ENCODE assay signal across 12 cellular contexts in genomic region chr9:76817489-76817888, GRCh38. TPM values are rescaled to one million over a fixed set of nuclear protein-coding genes. Genes with fewer than 3 reads are reported as not detected.
DNase-seq lines count a peak whose midpoint lies in the region; ATAC-seq and TF ChIP-seq lines count a peak whose summit lies in the region.
"Had no signal": no experiment of that assay in that cellular context is flagged by ENCODE, and none has a peak within 500 bp of the region (broad histone marks: within the 10 kb centered on the region; RNA-seq: fewer than 3 reads in every experiment).

No MANE protein-coding gene starts in this region.

- H3K36me3 Mint-ChIP-seq in neural progenitor cell: no peaks in the 10 kb centered on the region

- H3K4me3 Mint-ChIP-seq in neural progenitor cell: no peak overlapping the region
- H3K4me3 Mint-ChIP-seq: activated T-helper 1 cell treated with anti-CD3 and anti-CD28 coated beads, Interleukin-12 subunit alpha, Interleukin-12 subunit beta, Interleukin-2, Interleukin-4 antibody, amounts not matched to agents 30 ng/mL and 10 ng/mL and 1 ng/mL, durations not matched to agents 14 hours and 24 hours and 36 hours; stimulated activated naive CD8-positive, alpha-beta T cell treated with anti-CD3 and anti-CD28 coated beads, Interleukin-15, amount 100 ng/mL, for 72 hours had no signal

- no peak overlapping the region for H3K27ac Mint-ChIP-seq in neural progenitor cell
- H3K27ac Mint-ChIP-seq: activated T-helper 1 cell treated with anti-CD3 and anti-CD28 coated beads, Interleukin-12 subunit alpha, Interleukin-12 subunit beta, Interleukin-2, Interleukin-4 antibody, amounts not matched to agents 30 ng/mL and 10 ng/mL and 1 ng/mL, durations not matched to agents 14 hours and 24 hours and 36 hours; stimulated activated naive CD8-positive, alpha-beta T cell treated with anti-CD3 and anti-CD28 coated beads, Interleukin-15, amount 100 ng/mL, for 72 hours had no signal

- H3K4me2 ChIP-seq in neural progenitor cell: no peak overlapping the region
- H3K4me2 ChIP-seq: KMS-11 had no signal

- H3K36me3 ChIP-seq in left lung: no peaks in the 10 kb centered on the region
- H3K36me3 ChIP-seq in uterus: no peaks in the 10 kb centered on the region
- no peaks in the 10 kb centered on the region for H3K36me3 ChIP-seq in neural progenitor cell

- H3K9ac ChIP-seq in neural progenitor cell: no peak overlapping the region
- H3K9ac ChIP-seq: KMS-11 had no signal

- TF ChIP-seq CTCF in cardiac fibroblast (IDR thresholded peaks at IDR 0.05; ENCODE audit: low read depth, low read length) (no peak), left lung (IDR thresholded peaks at IDR 0.05) (no peak), uterus (IDR thresholded peaks at IDR 0.05) (no peak), neural progenitor cell (IDR thresholded peaks at IDR 0.05) (no peak)

- H3K27me3 Mint-ChIP-seq in neural progenitor cell (ENCODE audit: insufficient read depth, low read depth): peaks cover 6% of the 10 kb centered on the region

- peak overlapping the region in 1 of 2 donors; percentile 84 for H3K27ac ChIP-seq in left lung
- peak overlapping the region; percentile 83 to 94 for H3K27ac ChIP-seq in uterus
- H3K27ac ChIP-seq in neural progenitor cell: no peak overlapping the region
- H3K27ac ChIP-seq: KMS-11 had no signal

- intact Hi-C loops in left lung (cut with DNase I) (loop anchor here in 1 of 2 donors (10.0 kb wide), 1 partner anchor 177 kb away; no protein-coding TSS in a partner anchor), uterus (cut with DNase I; ENCODE audit: low total_unique reads) (no loop called here)

- no peaks in the 10 kb centered on the region for H3F3A ChIP-seq in neural progenitor cell (ENCODE audit: low read depth)

- DNase-seq in HS-5 (ENCODE audit: low read depth) (peak; percentile 56), cardiac fibroblast (ENCODE audit: low read depth in 2 of 2) (peak; percentile 36 to 87), left lung (no peak), uterus (no peak), neural progenitor cell (ENCODE audit: low spot score) (no peak), DMS79 (lab: John Stamatoyannopoulos, UW) (no peak), UCSD-AML1 (lab: John Stamatoyannopoulos, UW; ENCODE audit: unreplicated experiment) (no peak)
- DNase-seq: effector memory CD4-positive, alpha-beta T cell; stimulated activated naive CD8-positive, alpha-beta T cell treated with anti-CD3 and anti-CD28 coated beads, Interleukin-15, amount 100 ng/mL, for 72 hours had no signal

- H3K9me3 ChIP-seq in left lung: no peaks in the 10 kb centered on the region
- H3K9me3 ChIP-seq in uterus: no peaks in the 10 kb centered on the region
- H3K9me3 ChIP-seq in neural progenitor cell (ENCODE audit: low read depth): no peaks in the 10 kb centered on the region

- peak; percentile 30 for ATAC-seq in left lung
- ATAC-seq: stimulated activated naive CD8-positive, alpha-beta T cell treated with anti-CD3 and anti-CD28 coated beads, Interleukin-15, amount 100 ng/mL, for 72 hours had no signal

- no peaks in the 10 kb centered on the region for H3K9me3 Mint-ChIP-seq in neural progenitor cell
- H3K9me3 Mint-ChIP-seq: activated T-helper 1 cell treated with anti-CD3 and anti-CD28 coated beads, Interleukin-12 subunit alpha, Interleukin-12 subunit beta, Interleukin-2, Interleukin-4 antibody, amounts not matched to agents 30 ng/mL and 10 ng/mL and 1 ng/mL, durations not matched to agents 14 hours and 24 hours and 36 hours; stimulated activated naive CD8-positive, alpha-beta T cell treated with anti-CD3 and anti-CD28 coated beads, Interleukin-15, amount 100 ng/mL, for 72 hours had no signal

- no peak for TF ChIP-seq POLR2A in uterus (IDR thresholded peaks at IDR 0.05)

- H3K27me3 ChIP-seq in left lung (peaks cover 0 to 5% of the 10 kb centered on the region in 2 donors), uterus (no peaks in the 10 kb centered on the region), neural progenitor cell (no peaks in the 10 kb centered on the region)

- H3K4me1 Mint-ChIP-seq in neural progenitor cell: peaks cover 6% of the 10 kb centered on the region
- H3K4me1 Mint-ChIP-seq: stimulated activated naive CD8-positive, alpha-beta T cell treated with anti-CD3 and anti-CD28 coated beads, Interleukin-15, amount 100 ng/mL, for 72 hours had no signal

- H3K4me3 ChIP-seq in cardiac fibroblast (replicated peaks in 1 of 2; ENCODE audit: low read depth in 2 of 2, low read length in 2 of 2) (no peak overlapping the region), left lung (no peak overlapping the region), uterus (no peak overlapping the region), neural progenitor cell (no peak overlapping the region)

- H4K20me1 ChIP-seq in neural progenitor cell (ENCODE audit: low read depth): no peaks in the 10 kb centered on the region

- no peak overlapping the region for H2AFZ ChIP-seq in neural progenitor cell (replicated peaks)

- no peaks in the 10 kb centered on the region for H3K79me2 ChIP-seq in neural progenitor cell (ENCODE audit: low read depth)

- H3K4me1 ChIP-seq in left lung: no peaks in the 10 kb centered on the region
- peaks cover 0 to 12% of the 10 kb centered on the region in 2 donors for H3K4me1 ChIP-seq in uterus
- no peaks in the 10 kb centered on the region for H3K4me1 ChIP-seq in neural progenitor cell

RNA-seq across cellular contexts. Expression of gene PCA3, which starts 53.3 kb away (rescaled TPM):
- total RNA-seq in left lung (under 1 TPM in 1 of 2 donors, not detected in 1; 0.16 TPM), uterus (under 1 TPM in 1 of 4 donors, not detected in 3; 0.43 TPM), neural progenitor cell (ENCODE audit: low replicate concordance) (0.30 and 0.56 TPM in 2 replicates)
- total RNA-seq: activated T-helper 1 cell treated with anti-CD3 and anti-CD28 coated beads, Interleukin-12 subunit alpha, Interleukin-12 subunit beta, Interleukin-2, Interleukin-4 antibody, amounts not matched to agents 30 ng/mL and 10 ng/mL and 1 ng/mL, durations not matched to agents 14 hours and 24 hours and 36 hours; lower leg skin had no signal

Comparison
In these comparisons a context has a peak if more than half of its experiments do, and no peak if none do; other contexts are left out.
1. DNase-seq: peak in HS-5 (single experiment) and cardiac fibroblast (2 of 2); none in left lung (0 of 2), uterus (0 of 2), neural progenitor cell (single experiment), DMS79 (single experiment) and UCSD-AML1 (single experiment).